ENCODE assay signal across 21 cellular contexts in genomic region chr1:63630238-63630637, GRCh38.
"Had no signal": no experiment of that assay in that cellular context is flagged by ENCODE, and none has a peak within 500 bp of the region (broad histone marks: within the 10 kb centered on the region; RNA-seq: fewer than 3 reads in every experiment).

No MANE protein-coding gene starts in this region.

- H3K36me3 ChIP-seq: neural progenitor cell, uterus had no signal

- H3K27ac ChIP-seq: adrenal gland, coronary artery, left ventricle myocardium inferior, neural progenitor cell, prostate gland, right atrium auricular region, transverse colon, uterus had no signal

- H3K4me1 Mint-ChIP-seq: memory B cell, naive B cell had no signal

- H3K4me3 ChIP-seq: adrenal gland, coronary artery, left ventricle myocardium inferior, mucosa of descending colon, neural progenitor cell, prostate gland, right atrium auricular region, skin epidermis, transverse colon, uterus had no signal

- H3K27me3 Mint-ChIP-seq: activated CD4-positive, alpha-beta T cell treated with anti-CD3 and anti-CD28 coated beads for 36 hours; activated naive CD4-positive, alpha-beta T cell treated with anti-CD3 and anti-CD28 coated beads, Interleukin-2, amount 50 U/mL, for 24 hours; memory B cell; naive B cell; stimulated activated naive CD8-positive, alpha-beta T cell treated with anti-CD3 and anti-CD28 coated beads, Interleukin-15, Interleukin-2, amounts not matched to agents 100 ng/mL and 50 ng/mL, for 24 hours had no signal

- H3K27me3 ChIP-seq: adrenal gland, neural progenitor cell, right atrium auricular region, transverse colon, uterus had no signal

- H3K9me3 Mint-ChIP-seq: activated naive CD4-positive, alpha-beta T cell treated with anti-CD3 and anti-CD28 coated beads, Interleukin-2, amount 50 U/mL, for 24 hours; memory B cell; naive B cell; neural progenitor cell; stimulated activated naive CD8-positive, alpha-beta T cell treated with anti-CD3 and anti-CD28 coated beads, Interleukin-15, Interleukin-2, amounts not matched to agents 100 ng/mL and 50 ng/mL, for 24 hours; T-helper 2 cell treated with Interferon-gamma antibody and Interleukin-4, amounts not matched to agents 5 μg/mL and 100 μg/mL, for 36 hours had no signal

- ATAC-seq: activated CD4-positive, alpha-beta T cell treated with anti-CD3 and anti-CD28 coated beads for 36 hours; mucosa of descending colon had no signal

- H3K9me3 ChIP-seq: adrenal gland, left ventricle myocardium inferior, mucosa of descending colon, prostate gland, right atrium auricular region, transverse colon, uterus had no signal

- DNase-seq: activated CD4-positive, alpha-beta T cell treated with anti-CD3 and anti-CD28 coated beads for 36 hours; activated CD4-positive, alpha-beta T cell treated with anti-CD3 and anti-CD28 coated beads, Interleukin-2, amount 50 U/mL, for 48 hours; activated gamma-delta T cell; adrenal gland; central memory CD4-positive, alpha-beta T cell; left ventricle myocardium inferior; mucosa of descending colon; naive B cell; transverse colon; uterus had no signal

- H3K4me3 Mint-ChIP-seq: activated CD4-positive, alpha-beta T cell treated with anti-CD3 and anti-CD28 coated beads for 36 hours; activated naive CD4-positive, alpha-beta T cell treated with anti-CD3 and anti-CD28 coated beads, Interleukin-2, amount 50 U/mL, for 24 hours; memory B cell; naive B cell; neural progenitor cell; stimulated activated naive CD8-positive, alpha-beta T cell treated with anti-CD3 and anti-CD28 coated beads, Interleukin-15, Interleukin-2, amounts not matched to agents 100 ng/mL and 50 ng/mL, for 24 hours; T-helper 2 cell treated with Interferon-gamma antibody and Interleukin-4, amounts not matched to agents 5 μg/mL and 100 μg/mL, for 36 hours had no signal

- H2AFZ ChIP-seq: neural progenitor cell had no signal

- H3K27ac Mint-ChIP-seq: activated CD4-positive, alpha-beta T cell treated with anti-CD3 and anti-CD28 coated beads for 36 hours; activated naive CD4-positive, alpha-beta T cell treated with anti-CD3 and anti-CD28 coated beads, Interleukin-2, amount 50 U/mL, for 24 hours; memory B cell; naive B cell; neural progenitor cell; stimulated activated naive CD8-positive, alpha-beta T cell treated with anti-CD3 and anti-CD28 coated beads, Interleukin-15, Interleukin-2, amounts not matched to agents 100 ng/mL and 50 ng/mL, for 24 hours; T-helper 2 cell treated with Interferon-gamma antibody and Interleukin-4, amounts not matched to agents 5 μg/mL and 100 μg/mL, for 36 hours had no signal

- H3K4me1 ChIP-seq: prostate gland, transverse colon, uterus had no signal

- FAIRE-seq: frontal cortex, TTC549 had no signal

- H3K9ac ChIP-seq: neural progenitor cell had no signal

- H3K4me2 ChIP-seq: neural progenitor cell had no signal
